8 cellular contexts compared by ENCODE assay signal in the genomic region with DNA sequence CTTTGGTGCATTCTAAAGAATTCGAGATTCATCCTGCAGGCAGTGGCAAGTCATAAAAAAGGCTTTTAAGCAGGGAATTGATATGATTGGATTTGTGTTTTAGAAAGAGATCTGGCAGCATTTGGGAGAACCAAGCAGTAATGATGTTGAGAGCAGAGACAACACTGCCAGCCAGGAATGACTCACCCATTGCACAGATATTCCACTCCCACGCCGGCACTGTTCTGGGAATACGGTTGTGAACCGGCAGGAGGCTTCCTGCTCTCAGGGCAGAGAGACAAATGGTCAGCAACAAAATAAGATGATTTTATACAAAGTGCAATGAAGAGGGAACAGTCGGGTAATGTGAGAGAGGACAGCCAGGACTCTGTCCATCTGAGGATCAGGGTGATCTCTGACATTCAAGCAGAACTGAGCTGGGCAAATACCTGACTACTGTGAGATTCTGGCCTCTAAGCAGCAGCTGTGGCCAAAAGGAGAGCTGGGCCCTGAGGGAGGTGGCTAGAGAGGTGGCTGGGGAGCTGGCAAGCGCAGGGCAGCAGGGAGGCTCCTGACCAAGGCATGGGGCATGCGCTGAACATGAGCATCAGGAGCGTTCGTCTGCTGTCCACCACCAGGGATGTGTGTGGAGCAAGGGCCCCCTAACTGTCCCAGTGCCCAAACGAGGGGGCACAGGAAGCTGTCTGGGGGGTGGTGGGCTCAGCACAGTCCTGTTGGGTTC. TPM values are rescaled to one million over a fixed set of nuclear protein-coding genes. Genes with fewer than 3 reads are reported as not detected.
A peak's percentile ranks its signal among the peaks of the same experiment; 100 is the strongest.
DNase-seq lines count a peak whose midpoint lies in the region; ATAC-seq, FAIRE-seq and TF ChIP-seq lines count a peak whose summit lies in the region.

No MANE protein-coding gene starts in this region.

- H3K36me3 Mint-ChIP-seq in activated T-helper 1 cell treated with anti-CD3 and anti-CD28 coated beads, Interleukin-12 subunit alpha, Interleukin-12 subunit beta, Interleukin-2, Interleukin-4 antibody, amounts not matched to agents 30 ng/mL and 10 ng/mL and 1 ng/mL, durations not matched to agents 14 hours and 24 hours and 36 hours (ENCODE audit: low read depth): no peaks in the 10 kb centered on the region

- H3K27me3 Mint-ChIP-seq in activated T-helper 1 cell treated with anti-CD3 and anti-CD28 coated beads, Interleukin-12 subunit alpha, Interleukin-12 subunit beta, Interleukin-2, Interleukin-4 antibody, amounts not matched to agents 30 ng/mL and 10 ng/mL and 1 ng/mL, durations not matched to agents 14 hours and 24 hours and 36 hours (ENCODE audit: insufficient read depth): no peaks in the 10 kb centered on the region

- H3K9me3 Mint-ChIP-seq in activated T-helper 1 cell treated with anti-CD3 and anti-CD28 coated beads, Interleukin-12 subunit alpha, Interleukin-12 subunit beta, Interleukin-2, Interleukin-4 antibody, amounts not matched to agents 30 ng/mL and 10 ng/mL and 1 ng/mL, durations not matched to agents 14 hours and 24 hours and 36 hours: no peaks in the 10 kb centered on the region

- H3K9me3 ChIP-seq in pancreas: no peaks in the 10 kb centered on the region

- DNase-seq in BJ (ENCODE audit: low read depth) (peak; percentile 42), fibroblast of mammary gland (ENCODE audit: low read depth) (peak; percentile 95), pancreas (peak in 1 of 6 donors; percentile 31), OCI-M1 (lab: John Stamatoyannopoulos, UW) (no peak), NCI-H2196 (lab: John Stamatoyannopoulos, UW; ENCODE audit: unreplicated experiment) (no peak)
- DNase-seq in activated T-helper 1 cell treated with anti-CD3 and anti-CD28 coated beads, Interleukin-12 subunit alpha, Interleukin-12 subunit beta, Interleukin-2, Interleukin-4 antibody, amounts not matched to agents 30 ng/mL and 10 ng/mL and 1 ng/mL, durations not matched to agents 14 hours and 24 hours and 36 hours (ENCODE audit: low spot score): no peak

- no peak for FAIRE-seq in pancreas (lab: Jason Lieb, UNC)

- no peak overlapping the region for H3K4me3 Mint-ChIP-seq in activated T-helper 1 cell treated with anti-CD3 and anti-CD28 coated beads, Interleukin-12 subunit alpha, Interleukin-12 subunit beta, Interleukin-2, Interleukin-4 antibody, amounts not matched to agents 30 ng/mL and 10 ng/mL and 1 ng/mL, durations not matched to agents 14 hours and 24 hours and 36 hours

- no peaks in the 10 kb centered on the region for H3K27me3 ChIP-seq in BJ (ENCODE audit: control insufficient read depth, insufficient read depth, low read length)
- no peaks in the 10 kb centered on the region for H3K27me3 ChIP-seq in pancreas

- H3K4me3 ChIP-seq in BJ (ENCODE audit: low read depth, low read length): no peak overlapping the region
- H3K4me3 ChIP-seq in fibroblast of mammary gland (ENCODE audit: control insufficient read depth, low read depth, low read length): no peak overlapping the region
- no peak overlapping the region for H3K4me3 ChIP-seq in pancreas

- CTCF ChIA-PET in BJ (lab: Yijun Ruan, JAX): interaction anchor here (1.2 to 2.4 kb wide), 5 partner anchors 8 to 175 kb away, joined by 3 to 10 read pairs (median 5); no protein-coding TSS in a partner anchor

- no peak overlapping the region for H3K27ac ChIP-seq in pancreas

- peak; percentile 90 for ATAC-seq in SK-N-SH treated with all-trans-retinoic acid at 6 μM for 48 hours
- ATAC-seq in pancreas: peak in 3 of 4 donors; percentile 51 to 75 (median 53)
- ATAC-seq in GM19395 (IDR thresholded peaks at IDR 0.05; ENCODE audit: unreplicated experiment): no peak

- TF ChIP-seq CTCF in BJ (IDR thresholded peaks at IDR 0.05; ENCODE audit: insufficient read depth, low read depth, low read length): peak; percentile 55
- peak; percentile 64 for TF ChIP-seq CTCF in fibroblast of mammary gland (conservative IDR thresholded peaks at IDR 0.05; ENCODE audit: control insufficient read depth, insufficient read depth, low read depth, low read length)
- TF ChIP-seq CTCF in pancreas (IDR thresholded peaks at IDR 0.05): no peak

- POLR2A ChIA-PET in BJ (lab: Charles Lee): no interaction called here

- H3K4me1 ChIP-seq in pancreas: peaks cover 0 to 2% (median 0%) of the 10 kb centered on the region in 3 donors

- H3K27ac Mint-ChIP-seq in activated T-helper 1 cell treated with anti-CD3 and anti-CD28 coated beads, Interleukin-12 subunit alpha, Interleukin-12 subunit beta, Interleukin-2, Interleukin-4 antibody, amounts not matched to agents 30 ng/mL and 10 ng/mL and 1 ng/mL, durations not matched to agents 14 hours and 24 hours and 36 hours: no peak overlapping the region

- peaks cover 25% of the 10 kb centered on the region for H3K4me1 Mint-ChIP-seq in activated T-helper 1 cell treated with anti-CD3 and anti-CD28 coated beads, Interleukin-12 subunit alpha, Interleukin-12 subunit beta, Interleukin-2, Interleukin-4 antibody, amounts not matched to agents 30 ng/mL and 10 ng/mL and 1 ng/mL, durations not matched to agents 14 hours and 24 hours and 36 hours (ENCODE audit: low read depth)

- intact Hi-C loops in pancreas (cut with DNase I): no loop called here
- intact Hi-C loops in activated T-helper 1 cell treated with anti-CD3 and anti-CD28 coated beads, Interleukin-12 subunit alpha, Interleukin-12 subunit beta, Interleukin-2, Interleukin-4 antibody, amounts not matched to agents 30 ng/mL and 10 ng/mL and 1 ng/mL, durations not matched to agents 14 hours and 24 hours and 36 hours (cut with micrococcal nuclease): no loop called here

- WGBS in pancreas, 2 donors: 83 to 88% methylated on average over 11 of the region's 11 CpGs

- no peaks in the 10 kb centered on the region for H3K36me3 ChIP-seq in BJ (ENCODE audit: control insufficient read depth, insufficient read depth, low read length)
- H3K36me3 ChIP-seq in pancreas: no peaks in the 10 kb centered on the region

TF ChIP-seq in SK-N-SH treated with all-trans-retinoic acid at 6 μM for 48 hours, 23 proteins besides CTCF, POLR2A, EP300 and RAD21 (continues in another document):
- no peak for TF ChIP-seq SNAI2 (CRISPR knock-in tag; IDR thresholded peaks at IDR 0.05)
- no peak for TF ChIP-seq ZNF565 (CRISPR knock-in tag; conservative IDR thresholded peaks at IDR 0.05; ENCODE audit: low read depth)
- no peak for TF ChIP-seq PPARA (CRISPR knock-in tag; IDR thresholded peaks at IDR 0.05; ENCODE audit: borderline replicate concordance)
- no peak for TF ChIP-seq CREB5 (CRISPR knock-in tag; IDR thresholded peaks at IDR 0.05; ENCODE audit: low read depth)
- TF ChIP-seq ARNTL (CRISPR knock-in tag; IDR thresholded peaks at IDR 0.05; ENCODE audit: borderline replicate concordance, low read depth): no peak
- no peak for TF ChIP-seq ISL1 (CRISPR knock-in tag; IDR thresholded peaks at IDR 0.05)
- TF ChIP-seq CSDC2 (CRISPR knock-in tag; IDR thresholded peaks at IDR 0.05): no peak
- TF ChIP-seq RARB (CRISPR knock-in tag; IDR thresholded peaks at IDR 0.05): no peak
- TF ChIP-seq, protein P1, sequence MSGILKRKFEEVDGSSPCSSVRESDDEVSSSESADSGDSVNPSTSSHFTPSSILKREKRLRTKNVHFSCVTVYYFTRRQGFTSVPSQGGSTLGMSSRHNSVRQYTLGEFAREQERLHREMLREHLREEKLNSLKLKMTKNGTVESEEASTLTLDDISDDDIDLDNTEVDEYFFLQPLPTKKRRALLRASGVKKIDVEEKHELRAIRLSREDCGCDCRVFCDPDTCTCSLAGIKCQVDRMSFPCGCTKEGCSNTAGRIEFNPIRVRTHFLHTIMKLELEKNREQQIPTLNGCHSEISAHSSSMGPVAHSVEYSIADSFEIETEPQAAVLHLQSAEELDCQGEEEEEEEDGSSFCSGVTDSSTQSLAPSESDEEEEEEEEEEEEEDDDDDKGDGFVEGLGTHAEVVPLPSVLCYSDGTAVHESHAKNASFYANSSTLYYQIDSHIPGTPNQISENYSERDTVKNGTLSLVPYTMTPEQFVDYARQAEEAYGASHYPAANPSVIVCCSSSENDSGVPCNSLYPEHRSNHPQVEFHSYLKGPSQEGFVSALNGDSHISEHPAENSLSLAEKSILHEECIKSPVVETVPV (CRISPR knock-in tag; IDR thresholded peaks at IDR 0.05): no peak
- TF ChIP-seq POU6F1 (CRISPR knock-in tag; IDR thresholded peaks at IDR 0.05; ENCODE audit: borderline replicate concordance, low read depth): no peak

RNA-seq across cellular contexts. Expression of gene PLXNA1, which starts 56.1 kb away (rescaled TPM):
- polyA plus RNA-seq in BJ (2011; rRNA removed): 34.7 and 57.2 TPM in 2 replicates
- 48.2 and 67.0 TPM in 2 replicates for polyA minus RNA-seq in BJ (2011; rRNA and poly(A)+ RNA removed)
- total RNA-seq in pancreas: 10 to 100 TPM in 2 of 6 donors, 1 to 10 TPM in 4; 7.4 to 20.0 (median 8.5) TPM
- polyA plus RNA-seq in pancreas: 10 to 100 TPM in 1 of 2 donors, 1 to 10 TPM in 1; 6.4 to 12.0 TPM
- 22.1 and 25.5 TPM in 2 replicates for total RNA-seq in activated T-helper 1 cell treated with anti-CD3 and anti-CD28 coated beads, Interleukin-12 subunit alpha, Interleukin-12 subunit beta, Interleukin-2, Interleukin-4 antibody, amounts not matched to agents 30 ng/mL and 10 ng/mL and 1 ng/mL, durations not matched to agents 14 hours and 24 hours and 36 hours

Comparison
In these comparisons a context has a peak if more than half of its experiments do, and no peak if none do; other contexts are left out.
1. DNase-seq: peak in BJ (single experiment) and fibroblast of mammary gland (single experiment); none in activated T-helper 1 cell treated with anti-CD3 and anti-CD28 coated beads, Interleukin-12 subunit alpha, Interleukin-12 subunit beta, Interleukin-2, Interleukin-4 antibody, amounts not matched to agents 30 ng/mL and 10 ng/mL and 1 ng/mL, durations not matched to agents 14 hours and 24 hours and 36 hours (single experiment), OCI-M1 (single experiment) and NCI-H2196 (single experiment).
2. CTCF ChIP-seq: peak in BJ (single experiment) and fibroblast of mammary gland (single experiment); none in pancreas (0 of 4).